In genomic region chr14:57402173-57402852, GRCh38 we compare ENCODE assay signal across 22 cellular contexts. TPM values are rescaled to one million over a fixed set of nuclear protein-coding genes. Genes with fewer than 3 reads are reported as not detected.
DNase-seq lines count a peak whose midpoint lies in the region; ATAC-seq and TF ChIP-seq lines count a peak whose summit lies in the region.
"Had no signal": no experiment of that assay in that cellular context is flagged by ENCODE, and none has a peak within 500 bp of the region (broad histone marks: within the 10 kb centered on the region; RNA-seq: fewer than 3 reads in every experiment).

No MANE protein-coding gene starts in this region.

- no peak overlapping the region for H3K4me3 ChIP-seq in IMR-90 (ENCODE audit: insufficient read depth, low read depth, low read length)
- H3K4me3 ChIP-seq: BLaER1 treated with 17β-estradiol and CSF1 and Interleukin-3, amounts not matched to agents 10 nM and 100 nM; tibial artery had no signal

- no peak overlapping the region for H3K23ac ChIP-seq in IMR-90 (ENCODE audit: low read depth, low read length)

- no peaks in the 10 kb centered on the region for H3K9me3 ChIP-seq in IMR-90 (ENCODE audit: control insufficient read depth, insufficient read depth, low read length)
- H3K9me3 ChIP-seq: BLaER1 treated with 17β-estradiol and CSF1 and Interleukin-3, amounts not matched to agents 10 nM and 100 nM; tibial artery had no signal

- no peak for TF ChIP-seq RAD21 in IMR-90 (IDR thresholded peaks at IDR 0.05; ENCODE audit: low read length)

- no peak overlapping the region for H2AK5ac ChIP-seq in IMR-90 (ENCODE audit: low read depth, low read length)

- POLR2A ChIA-PET in IMR-90 (lab: Charles Lee; ENCODE audit: unreplicated experiment) = no interaction called here

- H3K56ac ChIP-seq in IMR-90 (ENCODE audit: extremely low read depth, insufficient read depth, low read length) = no peak overlapping the region

- H3K9me3 Mint-ChIP-seq in T-helper 2 cell treated with Interferon-gamma antibody and Interleukin-4, amounts not matched to agents 5 μg/mL and 100 μg/mL, for 36 hours = no peaks in the 10 kb centered on the region
- no peaks in the 10 kb centered on the region for H3K9me3 Mint-ChIP-seq in effector memory CD8-positive, alpha-beta T cell
- H3K9me3 Mint-ChIP-seq in osteocyte (ENCODE audit: unreplicated experiment) = no peaks in the 10 kb centered on the region
- H3K9me3 Mint-ChIP-seq: naive thymus-derived CD8-positive, alpha-beta T cell; stimulated activated memory B cell treated with anti-CD40 and anti-IgM and Interleukin-4, amounts not matched to agents 10 μg/mL and 1 μg/mL and 100 μg/mL, for 72 hours had no signal

- H3K18ac ChIP-seq in IMR-90 (ENCODE audit: low read depth, low read length) = no peak overlapping the region

- H3K27ac Mint-ChIP-seq in T-helper 2 cell treated with Interferon-gamma antibody and Interleukin-4, amounts not matched to agents 5 μg/mL and 100 μg/mL, for 36 hours = peak overlapping the region; percentile 0
- H3K27ac Mint-ChIP-seq in effector memory CD8-positive, alpha-beta T cell = peak overlapping the region; percentile 12 to 71
- peak overlapping the region; percentile 3 for H3K27ac Mint-ChIP-seq in osteocyte (ENCODE audit: unreplicated experiment)
- H3K27ac Mint-ChIP-seq: stimulated activated memory B cell treated with anti-CD40 and anti-IgM and Interleukin-4, amounts not matched to agents 10 μg/mL and 1 μg/mL and 100 μg/mL, for 72 hours had no signal

- no peak overlapping the region for H2BK120ac ChIP-seq in IMR-90 (ENCODE audit: low read depth, low read length)

- intact Hi-C loops in IMR-90 (cut with micrococcal nuclease) = no loop called here

- no peak overlapping the region for H3K9ac ChIP-seq in IMR-90 (ENCODE audit: low read depth, low read length)
- H3K9ac ChIP-seq: BLaER1 treated with 17β-estradiol and CSF1 and Interleukin-3, amounts not matched to agents 10 nM and 100 nM had no signal

- CTCF ChIA-PET in IMR-90 (lab: Yijun Ruan, JAX) = no interaction called here

- H2AK9ac ChIP-seq in IMR-90 (replicated peaks; ENCODE audit: low read depth, low read length, poor library complexity) = no peak overlapping the region

- no peak for DNase-seq in T-helper 2 cell treated with Interferon-gamma antibody and Interleukin-4, amounts not matched to agents 5 μg/mL and 100 μg/mL, for 36 hours (ENCODE audit: low spot score)
- no peak for DNase-seq in T-helper 2 cell
- no peak for DNase-seq in IMR-90
- DNase-seq in effector memory CD8-positive, alpha-beta T cell = no peak
- DNase-seq in osteocyte (ENCODE audit: extremely low spot score, unreplicated experiment) = no peak
- DNase-seq in COLO829 (ENCODE audit: low spot score) = no peak
- DNase-seq: 8988T; activated CD4-positive, alpha-beta T cell treated with anti-CD3 and anti-CD28 coated beads for 4 hours; islet precursor cell; mammary epithelial cell; naive thymus-derived CD8-positive, alpha-beta T cell; NCI-H146; NCI-H2171 treated with DMSO at 0.1 percent for 48 hours; NCI-H82; PC-3; stimulated activated CD4-positive, alpha-beta T cell treated with anti-CD3 and anti-CD28 coated beads, Interleukin-15, amount 100 ng/mL, for 24 hours; T1000; tibial artery had no signal

- peaks cover 3% of the 10 kb centered on the region; the same call in 1 of the 2 replicates for H3K9me1 ChIP-seq in IMR-90 (ENCODE audit: insufficient read depth, low read length)

- H4K5ac ChIP-seq in IMR-90 (ENCODE audit: low read depth, low read length) = no peak overlapping the region

- no peak overlapping the region; a peak in 1 of 4 replicates for H4K8ac ChIP-seq in IMR-90 (ENCODE audit: low read depth in 2 of 2, low read length in 2 of 2)

- TF ChIP-seq POLR2A in IMR-90 (IDR thresholded peaks at IDR 0.05; ENCODE audit: low read depth, low read length) = no peak

- peaks cover 13% of the 10 kb centered on the region for H3K4me1 Mint-ChIP-seq in T-helper 2 cell treated with Interferon-gamma antibody and Interleukin-4, amounts not matched to agents 5 μg/mL and 100 μg/mL, for 36 hours (ENCODE audit: low read depth)
- H3K4me1 Mint-ChIP-seq in effector memory CD8-positive, alpha-beta T cell (ENCODE audit: low read depth in 2 of 2) = peaks cover 18 to 31% of the 10 kb centered on the region in 2 donors
- peaks cover 6% of the 10 kb centered on the region for H3K4me1 Mint-ChIP-seq in osteocyte (ENCODE audit: unreplicated experiment)

- TF ChIP-seq CTCF in IMR-90 (conservative IDR thresholded peaks at IDR 0.05; ENCODE audit: low read depth, low read length) (no peak), osteocyte (IDR thresholded peaks at IDR 0.05) (no peak)

- peaks cover 15% of the 10 kb centered on the region for H3K36me3 ChIP-seq in IMR-90 (ENCODE audit: control insufficient read depth, insufficient read depth, low read length)

- H2BK5ac ChIP-seq in IMR-90 (ENCODE audit: low read depth, low read length, poor library complexity, severe bottlenecking) = no peak overlapping the region

- H3K79me1 ChIP-seq in IMR-90 (ENCODE audit: low read depth in 1 of 2, low read length in 2 of 2) = peaks cover 11 to 36% of the 10 kb centered on the region in 2 experiments

- peaks cover 1% of the 10 kb centered on the region; the same call in 1 of the 2 replicates for H3K4me1 ChIP-seq in IMR-90 (ENCODE audit: control insufficient read depth, insufficient read depth, low read length)
- H3K4me1 ChIP-seq: BLaER1 treated with 17β-estradiol and CSF1 and Interleukin-3, amounts not matched to agents 10 nM and 100 nM had no signal

- no peak overlapping the region for H3K14ac ChIP-seq in IMR-90 (replicated peaks; ENCODE audit: low read depth, low read length)

- H3K4me3 Mint-ChIP-seq in T-helper 2 cell treated with Interferon-gamma antibody and Interleukin-4, amounts not matched to agents 5 μg/mL and 100 μg/mL, for 36 hours = no peak overlapping the region
- peak overlapping the region; percentile 30 to 61 for H3K4me3 Mint-ChIP-seq in effector memory CD8-positive, alpha-beta T cell
- H3K4me3 Mint-ChIP-seq in osteocyte (ENCODE audit: unreplicated experiment) = no peak overlapping the region
- H3K4me3 Mint-ChIP-seq: stimulated activated memory B cell treated with anti-CD40 and anti-IgM and Interleukin-4, amounts not matched to agents 10 μg/mL and 1 μg/mL and 100 μg/mL, for 72 hours had no signal

- H4K91ac ChIP-seq in IMR-90 (ENCODE audit: insufficient read depth, low read depth, low read length) = no peak overlapping the region

- H3K4me2 ChIP-seq in IMR-90 (ENCODE audit: low read depth, low read length) = peak overlapping the region; percentile 67
- H3K4me2 ChIP-seq: BLaER1 treated with 17β-estradiol and CSF1 and Interleukin-3, amounts not matched to agents 10 nM and 100 nM had no signal

- no peak overlapping the region for H2AFZ ChIP-seq in IMR-90 (replicated peaks; ENCODE audit: low read length, poor library complexity)

- peaks cover 30% of the 10 kb centered on the region for H3K36me3 Mint-ChIP-seq in T-helper 2 cell treated with Interferon-gamma antibody and Interleukin-4, amounts not matched to agents 5 μg/mL and 100 μg/mL, for 36 hours (ENCODE audit: low read depth)
- H3K36me3 Mint-ChIP-seq in effector memory CD8-positive, alpha-beta T cell (ENCODE audit: insufficient read depth) = peaks cover 40% of the 10 kb centered on the region
- H3K36me3 Mint-ChIP-seq in osteocyte (ENCODE audit: unreplicated experiment) = peaks cover 47% of the 10 kb centered on the region

- no peaks in the 10 kb centered on the region for H3K27me3 Mint-ChIP-seq in T-helper 2 cell treated with Interferon-gamma antibody and Interleukin-4, amounts not matched to agents 5 μg/mL and 100 μg/mL, for 36 hours (ENCODE audit: low read depth)
- H3K27me3 Mint-ChIP-seq in effector memory CD8-positive, alpha-beta T cell = no peaks in the 10 kb centered on the region
- no peaks in the 10 kb centered on the region for H3K27me3 Mint-ChIP-seq in osteocyte (ENCODE audit: unreplicated experiment)
- H3K27me3 Mint-ChIP-seq: naive thymus-derived CD8-positive, alpha-beta T cell; stimulated activated memory B cell treated with anti-CD40 and anti-IgM and Interleukin-4, amounts not matched to agents 10 μg/mL and 1 μg/mL and 100 μg/mL, for 72 hours had no signal

- no peak overlapping the region for H3K4ac ChIP-seq in IMR-90 (ENCODE audit: low read depth, low read length)

- BruUV-seq in IMR-90 (replicated peaks; lab: Mats Ljungman, UMichigan) = no TSS peak

- 0 out of 2 replicates have a peak, but pooled peaks have one; percentile 21 for ATAC-seq in IMR-90 (ENCODE audit: low read depth)
- no peak for ATAC-seq in effector memory CD8-positive, alpha-beta T cell (replicated peaks)
- ATAC-seq in HG03432 (IDR thresholded peaks at IDR 0.05; ENCODE audit: unreplicated experiment) = no peak
- ATAC-seq in HG02610 (IDR thresholded peaks at IDR 0.05; ENCODE audit: unreplicated experiment) = no peak
- ATAC-seq: naive thymus-derived CD8-positive, alpha-beta T cell; stimulated activated memory B cell treated with anti-CD40 and anti-IgM and Interleukin-4, amounts not matched to agents 10 μg/mL and 1 μg/mL and 100 μg/mL, for 72 hours had no signal

- no CpG with 5 or more reads among the region's 1 CpG for WGBS in IMR-90 (ENCODE audit: extremely low coverage in 2 of 2, insufficient read length in 1 of 2), 2 experiments

- H3K27ac ChIP-seq in IMR-90 (ENCODE audit: insufficient read depth, low read length) = no peak overlapping the region
- H3K27ac ChIP-seq: BLaER1 treated with 17β-estradiol and CSF1 and Interleukin-3, amounts not matched to agents 10 nM and 100 nM; tibial artery had no signal

- dilution Hi-C loops in IMR-90 (cut with HindIII; ENCODE audit: low sequenced_read_pairs, unreplicated experiment) = no loop called here

- H3K27me3 ChIP-seq in IMR-90 (ENCODE audit: control insufficient read depth, insufficient read depth, low read length) = no peaks in the 10 kb centered on the region
- H3K27me3 ChIP-seq: BLaER1 treated with 17β-estradiol and CSF1 and Interleukin-3, amounts not matched to agents 10 nM and 100 nM; tibial artery had no signal

- in situ Hi-C loops in IMR-90 (cut with MboI; ENCODE audit: low sequenced_read_pairs) = no loop called here

- no peaks in the 10 kb centered on the region for H4K20me1 ChIP-seq in IMR-90 (ENCODE audit: insufficient read depth, low read length)

- H2BK15ac ChIP-seq in IMR-90 (ENCODE audit: low read depth, low read length) = no peak overlapping the region

- no peak overlapping the region for H2BK20ac ChIP-seq in IMR-90 (ENCODE audit: low read depth, low read length)

RNA-seq across cellular contexts. Expression of gene NAA30, which starts 11.9 kb away (rescaled TPM):
- total RNA-seq in IMR-90 (2012; rRNA removed) (24.4 and 25.3 TPM in 2 replicates), osteocyte (13.5 and 15.1 TPM in 2 replicates)
- 3.6 and 5.8 TPM in 2 replicates for polyA plus RNA-seq in IMR-90 (2012; rRNA removed)
- polyA plus RNA-seq in IMR-90 (2012; cell fraction: cytosol; rRNA removed) = 1.2 TPM in 2 replicates
- polyA plus RNA-seq in IMR-90 (2012; cell fraction: nucleus; rRNA removed; ENCODE audit: low replicate concordance) = 0.88 and 3.7 TPM in 2 replicates

Comparison
In these comparisons a context has a peak if more than half of its experiments do, and no peak if none do; other contexts are left out.
1. H3K4me3 Mint-ChIP-seq: peak in effector memory CD8-positive, alpha-beta T cell (2 of 2); none in T-helper 2 cell treated with Interferon-gamma antibody and Interleukin-4, amounts not matched to agents 5 μg/mL and 100 μg/mL, for 36 hours (single experiment) and osteocyte (single experiment).
2. Peak in every context shown above with its lines, with median percentiles within 50 percentile points of each other: H3K27ac Mint-ChIP-seq.